ENCODE assay signal across 16 cellular contexts in genomic region chr2:174959787-174960186, GRCh38. TPM values are rescaled to one million over a fixed set of nuclear protein-coding genes. Genes with fewer than 3 reads are reported as not detected.
A peak's percentile ranks its signal among the peaks of the same experiment; 100 is the strongest.
DNase-seq lines count a peak whose midpoint lies in the region; ATAC-seq, FAIRE-seq and TF ChIP-seq lines count a peak whose summit lies in the region.
"Had no signal": no experiment of that assay in that cellular context is flagged by ENCODE, and none has a peak within 500 bp of the region (broad histone marks: within the 10 kb centered on the region; RNA-seq: fewer than 3 reads in every experiment).

No MANE protein-coding gene starts in this region.

- no peak overlapping the region for H3K27ac ChIP-seq in liver (ENCODE audit: low read depth in 1 of 2, low read length in 2 of 2)
- H3K27ac ChIP-seq in HepG2 (ENCODE audit: extremely low read length, insufficient read depth, low read length) = no peak overlapping the region
- H3K27ac ChIP-seq in aorta (ENCODE audit: low read depth in 1 of 2, low read length in 2 of 2) = no peak overlapping the region

- H3K4me1 ChIP-seq in liver (ENCODE audit: control insufficient read depth in 4 of 4, insufficient read depth in 4 of 4, low read length in 3 of 4) = no peaks in the 10 kb centered on the region
- H3K4me1 ChIP-seq in HepG2 (ENCODE audit: insufficient read depth, low read length) = no peaks in the 10 kb centered on the region
- peaks cover 0 to 2% of the 10 kb centered on the region in 2 donors for H3K4me1 ChIP-seq in aorta (ENCODE audit: control insufficient read depth in 1 of 2, insufficient read depth in 2 of 2, low read length in 2 of 2)

- no TSS peak for BruUV-seq in HepG2 (replicated peaks; lab: Mats Ljungman, UMichigan)

- no peaks in the 10 kb centered on the region for H3K9me3 ChIP-seq in liver (ENCODE audit: control insufficient read depth in 4 of 4, low read length in 3 of 4)
- H3K9me3 ChIP-seq in HepG2 (ENCODE audit: low read length) = no peaks in the 10 kb centered on the region
- H3K9me3 ChIP-seq in aorta (ENCODE audit: control insufficient read depth, low read length) = no peaks in the 10 kb centered on the region

- no peak overlapping the region for H3K4me2 ChIP-seq in HepG2 (ENCODE audit: low read depth, low read length)

- no peaks in the 10 kb centered on the region for H4K20me1 ChIP-seq in HepG2 (ENCODE audit: insufficient read depth, low read length)

- no peaks in the 10 kb centered on the region for H3K36me3 ChIP-seq in liver (ENCODE audit: control insufficient read depth in 4 of 4, insufficient read depth in 3 of 4, low read depth in 1 of 4, low read length in 3 of 4)
- no peaks in the 10 kb centered on the region for H3K36me3 ChIP-seq in HepG2 (replicated peaks in 1 of 2; ENCODE audit: control insufficient read depth in 1 of 2, insufficient read depth in 2 of 2, low read length in 2 of 2)
- no peaks in the 10 kb centered on the region for H3K36me3 ChIP-seq in bronchial epithelial cell (ENCODE audit: control insufficient read depth, insufficient read depth, low read length)
- no peaks in the 10 kb centered on the region for H3K36me3 ChIP-seq in aorta (ENCODE audit: control insufficient read depth in 1 of 2, insufficient read depth in 2 of 2, low read length in 1 of 2)

- TF ChIP-seq EP300 in HepG2 (IDR thresholded peaks at IDR 0.05; ENCODE audit: low read depth in 2 of 2, low read length in 2 of 2) (no peak), HepG2 (CRISPR knock-in tag; IDR thresholded peaks at IDR 0.05; ENCODE audit: borderline replicate concordance) (no peak)

- no peaks in the 10 kb centered on the region for H3K27me3 ChIP-seq in liver (ENCODE audit: control insufficient read depth in 4 of 4, insufficient read depth in 4 of 4, low read length in 3 of 4)
- peaks cover 0 to 22% of the 10 kb centered on the region in 2 experiments; a peak in 3 of 5 replicates for H3K27me3 ChIP-seq in HepG2 (ENCODE audit: control insufficient read depth in 1 of 2, insufficient read depth in 2 of 2, low read length in 2 of 2)
- no peaks in the 10 kb centered on the region for H3K27me3 ChIP-seq in bronchial epithelial cell (ENCODE audit: control insufficient read depth, insufficient read depth, low read length)
- no peaks in the 10 kb centered on the region for H3K27me3 ChIP-seq in aorta (ENCODE audit: control insufficient read depth in 1 of 2, insufficient read depth in 2 of 2, low read length in 1 of 2)

- H3K4me3 ChIP-seq in liver (ENCODE audit: low read depth in 1 of 3, low read length in 3 of 3) = no peak overlapping the region
- H3K4me3 ChIP-seq in HepG2 (replicated peaks in 1 of 3; ENCODE audit: insufficient read depth in 1 of 3, low read depth in 2 of 3, low read length in 3 of 3) = no peak overlapping the region
- no peak overlapping the region for H3K4me3 ChIP-seq in bronchial epithelial cell (ENCODE audit: low read depth, low read length)
- no peak overlapping the region for H3K4me3 ChIP-seq in aorta (ENCODE audit: low read length in 2 of 2)

- no peak for DNase-seq in HepG2 (ENCODE audit: low spot score)
- peak; percentile 4 for DNase-seq in bronchial epithelial cell (ENCODE audit: low read depth)
- DNase-seq in hepatic stellate cell (ENCODE audit: low spot score) = peak; percentile 17
- no peak for DNase-seq in aorta
- no peak for DNase-seq in activated naive CD4-positive, alpha-beta T cell treated with anti-CD3 and anti-CD28 coated beads, Interleukin-2, amount 50 U/mL, for 16 hours
- DNase-seq in epidermal melanocyte (ENCODE audit: insufficient read length, low spot score) = no peak
- DNase-seq: activated gamma-delta T cell, GOT3, midbrain, NCI-H1436, NCI-H82, OCI-M1, T-helper 17 cell had no signal

- no peak for TF ChIP-seq CTCF in liver (IDR thresholded peaks at IDR 0.05; ENCODE audit: low read depth, low read length, missing input control)
- no peak for TF ChIP-seq CTCF in HepG2 (CRISPR knock-in tag; IDR thresholded peaks at IDR 0.05)
- TF ChIP-seq CTCF in bronchial epithelial cell (IDR thresholded peaks at IDR 0.05; ENCODE audit: insufficient read depth, low read length, severe bottlenecking) = no peak

- TF ChIP-seq RAD21 in liver (IDR thresholded peaks at IDR 0.05) (no peak), HepG2 (CRISPR knock-in tag; IDR thresholded peaks at IDR 0.05) (no peak)

- H3K9ac ChIP-seq in liver (ENCODE audit: low read depth in 1 of 2, low read length in 2 of 2) (no peak overlapping the region), HepG2 (ENCODE audit: insufficient read depth, low read depth, low read length) (no peak overlapping the region)

- H3K79me2 ChIP-seq in HepG2 (ENCODE audit: insufficient read depth, low read length) = no peaks in the 10 kb centered on the region

- 72% methylated on average over 2 of the region's 2 CpGs for WGBS in liver
- 48% methylated on average over 2 of the region's 2 CpGs for WGBS in HepG2 (ENCODE audit: low lambda C conversion rate)
- 81 to 85% methylated on average over 2 of the region's 2 CpGs for WGBS in aorta, 2 donors

- no peak overlapping the region for H2AFZ ChIP-seq in HepG2 (ENCODE audit: low read length)

- TF ChIP-seq POLR2A in HepG2 (IDR thresholded peaks at IDR 0.05; ENCODE audit: insufficient read depth in 1 of 2, low read depth in 2 of 2, low read length in 2 of 2) = no peak

- POLR2A ChIA-PET in HepG2 (lab: Yijun Ruan, JAX) = no interaction called here

- in situ Hi-C loops in HepG2 (cut with HindIII; ENCODE audit: extremely low pct_ligation_motif_present, low pct_unique_long_range_greater_than_20kb) = no loop called here

- intact Hi-C loops in HepG2 (cut with micrococcal nuclease; ENCODE audit: unreplicated experiment) (no loop called here), aorta (cut with DNase I) (no loop called here)

- CTCF ChIA-PET in HepG2 (lab: Yijun Ruan, JAX; ENCODE audit: low intra/inter-chr PET ratio, low total read pairs) = no interaction called here

- ATAC-seq in HepG2 = no peak
- ATAC-seq in aorta (ENCODE audit: low FRiP score) = peak; percentile 48
- no peak for ATAC-seq in HG03139 (IDR thresholded peaks at IDR 0.05; ENCODE audit: unreplicated experiment)
- ATAC-seq: T-helper 17 cell had no signal

- FAIRE-seq in HepG2 (lab: Jason Lieb, UNC) (no peak), bronchial epithelial cell (lab: Jason Lieb, UNC) (no peak)
- FAIRE-seq: colon had no signal

TF ChIP-seq in liver, 16 proteins besides CTCF, POLR2A, EP300 and RAD21 (continues in another document):
- TF ChIP-seq RXRA (IDR thresholded peaks at IDR 0.05) = no peak

TF ChIP-seq in HepG2, 621 proteins besides CTCF, POLR2A, EP300 and RAD21 (continues in another document):
- TF ChIP-seq TBP (CRISPR knock-in tag; IDR thresholded peaks at IDR 0.05) = no peak
- TF ChIP-seq ZNF720 (CRISPR knock-in tag; IDR thresholded peaks at IDR 0.05) = no peak
- no peak for TF ChIP-seq ZNF207 (IDR thresholded peaks at IDR 0.05; ENCODE audit: borderline replicate concordance)
- TF ChIP-seq NFE2L1 (CRISPR knock-in tag; IDR thresholded peaks at IDR 0.05; ENCODE audit: borderline replicate concordance) = no peak
- no peak for TF ChIP-seq ATF2 (CRISPR knock-in tag; IDR thresholded peaks at IDR 0.05)
- no peak for TF ChIP-seq KDM4B (CRISPR knock-in tag; IDR thresholded peaks at IDR 0.05)

RNA-seq across cellular contexts. Expression of gene CHN1, which starts 45.4 kb away (rescaled TPM):
- total RNA-seq in liver = 1 to 10 TPM; 1.1 to 1.6 TPM
- polyA plus RNA-seq in liver = 1 to 10 TPM in 1 of 2 donors, under 1 TPM in 1; 0.66 to 1.1 TPM
- 2.5 and 2.8 TPM in 2 replicates for total RNA-seq in HepG2 (2016; rRNA removed; fragmentation: Illumina TruSeq; extraction: Trizol)
- total RNA-seq in HepG2 (2016; cell fraction: cytosol; rRNA removed; fragmentation: Illumina TruSeq; extraction: Trizol; ENCODE audit: low read depth) = 2.8 and 3.9 TPM in 2 replicates
- total RNA-seq in HepG2 (2016; cell fraction: insoluble cytoplasmic fraction; rRNA removed; fragmentation: Illumina TruSeq; extraction: Trizol) = 3.0 and 3.3 TPM in 2 replicates
- 3.8 and 5.4 TPM in 2 replicates for total RNA-seq in HepG2 (2016; cell fraction: membrane; rRNA removed; fragmentation: Illumina TruSeq; extraction: Trizol)
- total RNA-seq in HepG2 (2016; cell fraction: nucleus; rRNA removed; fragmentation: Illumina TruSeq; extraction: Trizol) = 3.1 and 6.8 TPM in 2 replicates
- 2.5 and 3.5 TPM in 2 replicates for polyA plus RNA-seq in HepG2 (2011; rRNA removed)
- 1.3 and 3.1 TPM in 2 replicates for polyA plus RNA-seq in HepG2 (2011; cell fraction: cytosol; rRNA removed)
- 1.7 and 2.6 TPM in 2 replicates for polyA plus RNA-seq in HepG2 (2011; cell fraction: nucleus; rRNA removed)
- 1.1 and 2.4 TPM in 2 replicates for polyA plus RNA-seq in HepG2 (2012)
- polyA plus RNA-seq in HepG2 (2016; cell fraction: cytosol; fragmentation: Illumina TruSeq; extraction: Trizol; ENCODE audit: low read depth) = 2.0 and 2.7 TPM in 2 replicates
- 3.5 and 5.4 TPM in 2 replicates for polyA plus RNA-seq in HepG2 (2016; cell fraction: insoluble cytoplasmic fraction; fragmentation: Illumina TruSeq; extraction: Trizol; ENCODE audit: low read depth)
- polyA plus RNA-seq in HepG2 (2016; cell fraction: membrane; fragmentation: Illumina TruSeq; extraction: Trizol; ENCODE audit: low read depth) = 4.4 and 4.9 TPM in 2 replicates
- 3.1 and 4.3 TPM in 2 replicates for polyA plus RNA-seq in HepG2 (2016; cell fraction: nucleus; fragmentation: Illumina TruSeq; extraction: Trizol; ENCODE audit: insufficient read depth, low read depth)
- polyA minus RNA-seq in HepG2 (2011; rRNA and poly(A)+ RNA removed; ENCODE audit: low replicate concordance) = 1.2 and 14.3 TPM in 2 replicates
- polyA minus RNA-seq in HepG2 (2011; cell fraction: cytosol; rRNA and poly(A)+ RNA removed) = 1.5 and 2.1 TPM in 2 replicates
- 5.8 and 9.4 TPM in 2 replicates for polyA minus RNA-seq in HepG2 (2011; cell fraction: nucleus; rRNA and poly(A)+ RNA removed)
- 0.64 and 2.6 TPM in 2 replicates for total RNA-seq in bronchial epithelial cell
- total RNA-seq in aorta = 10 to 100 TPM; 23.0 to 25.1 TPM
- 10 to 100 TPM; 18.8 to 29.8 TPM for polyA plus RNA-seq in aorta

Comparison
In these comparisons a context has a peak if more than half of its experiments do, and no peak if none do; other contexts are left out.
1. DNase-seq: peak in bronchial epithelial cell (single experiment) and hepatic stellate cell (single experiment); none in HepG2 (single experiment), aorta (0 of 2), activated naive CD4-positive, alpha-beta T cell treated with anti-CD3 and anti-CD28 coated beads, Interleukin-2, amount 50 U/mL, for 16 hours (single experiment) and epidermal melanocyte (single experiment).